1 cellular context compared by ENCODE assay signal in genomic region chr1:232620356-232620841, GRCh38.
TF ChIP-seq lines count a peak whose summit lies in the region.

No MANE protein-coding gene starts in this region.

TF ChIP-seq in Ishikawa, 13 proteins besides CTCF, POLR2A, EP300 and RAD21 (continued from another document):
- no peak for TF ChIP-seq REST (IDR thresholded peaks at IDR 0.05; ENCODE audit: low read depth)
- TF ChIP-seq NFIC (IDR thresholded peaks at IDR 0.05): peak; percentile 99
- TF ChIP-seq YY1 (IDR thresholded peaks at IDR 0.05; ENCODE audit: low read depth): 0 out of 2 replicates have a peak, but pooled peaks have one; percentile 7
- peak; percentile 99 for TF ChIP-seq CEBPB (IDR thresholded peaks at IDR 0.05)
